In the genomic region with DNA sequence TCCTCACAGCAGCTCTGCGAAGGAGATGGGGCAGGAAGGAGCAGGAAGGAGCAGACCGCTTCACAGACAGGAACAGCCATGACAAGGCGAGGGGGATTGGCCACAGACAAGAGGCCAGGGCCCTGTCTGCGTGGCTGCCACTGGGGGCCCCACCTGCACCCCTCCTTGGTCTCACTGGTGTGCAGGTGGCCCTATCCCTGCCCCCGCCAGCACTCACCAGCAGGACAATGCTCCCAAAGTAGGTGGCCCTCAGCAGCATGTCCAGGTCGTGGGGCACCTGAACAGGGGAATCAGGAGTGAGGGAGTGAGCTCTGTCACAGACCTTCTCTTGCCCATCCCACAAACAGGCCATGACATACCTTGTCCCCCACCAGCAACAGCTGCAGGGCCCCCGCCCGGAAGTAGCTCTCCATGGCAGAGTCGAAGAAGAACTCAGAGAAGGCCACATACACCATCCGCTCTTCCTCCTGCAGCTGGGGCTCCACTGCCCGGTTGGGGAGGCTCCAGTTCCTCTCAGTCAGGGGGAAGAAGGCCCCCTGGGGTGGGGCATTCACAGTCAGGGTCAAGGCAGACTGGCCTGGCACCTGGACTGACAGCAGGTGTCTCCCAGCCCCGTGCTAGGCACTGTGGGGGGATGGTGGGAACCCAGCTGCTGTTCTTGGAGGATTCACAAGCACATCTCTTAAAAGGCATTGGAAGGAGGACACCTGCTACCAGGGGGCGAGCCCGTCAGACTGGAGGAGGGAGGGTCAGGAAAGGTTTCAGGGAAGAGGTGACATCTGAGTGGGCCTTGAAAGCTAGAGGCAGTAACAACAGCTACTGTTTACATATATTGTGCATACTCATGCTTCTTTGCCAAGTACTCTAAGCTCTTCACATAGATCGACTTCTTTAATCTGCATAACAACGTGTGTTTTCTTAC, we compare ENCODE assay signal across 21 cellular contexts. TPM values are rescaled to one million over a fixed set of nuclear protein-coding genes. Genes with fewer than 3 reads are reported as not detected.
DNase-seq lines count a peak whose midpoint lies in the region; ATAC-seq, FAIRE-seq and TF ChIP-seq lines count a peak whose summit lies in the region.
"Had no signal": no experiment of that assay in that cellular context is flagged by ENCODE, and none has a peak within 500 bp of the region (broad histone marks: within the 10 kb centered on the region; RNA-seq: fewer than 3 reads in every experiment).

No MANE protein-coding gene starts in this region.

- no peak overlapping the region for H3K23ac ChIP-seq in mesendoderm (ENCODE audit: low read length)

- H3K9me3 ChIP-seq in A549 = no peaks in the 10 kb centered on the region
- no peaks in the 10 kb centered on the region for H3K9me3 ChIP-seq in OCI-LY1 (ENCODE audit: low read length)
- H3K9me3 ChIP-seq in prostate gland = no peaks in the 10 kb centered on the region

- no peaks in the 10 kb centered on the region for H3F3A ChIP-seq in OCI-LY1 (ENCODE audit: insufficient read depth, low read length)

- no peak overlapping the region for H4K5ac ChIP-seq in mesendoderm (ENCODE audit: low read length)

- no peaks in the 10 kb centered on the region for H3K9me2 ChIP-seq in OCI-LY1 (ENCODE audit: low read depth, low read length)

- peaks cover 39% of the 10 kb centered on the region for H3K36me3 ChIP-seq in H7 (replicated peaks; ENCODE audit: control insufficient read depth, insufficient read depth, low read length)
- H3K36me3 ChIP-seq in OCI-LY1 (ENCODE audit: insufficient read depth, low read length) = no peaks in the 10 kb centered on the region
- H3K36me3 ChIP-seq in prostate gland = no peaks in the 10 kb centered on the region
- peaks cover 24% of the 10 kb centered on the region for H3K36me3 ChIP-seq in mesendoderm (ENCODE audit: control insufficient read depth, insufficient read depth, low read length)

- H3K79me2 ChIP-seq in OCI-LY1 (ENCODE audit: insufficient read depth, low read length) = no peaks in the 10 kb centered on the region
- peaks cover 3% of the 10 kb centered on the region for H3K79me2 ChIP-seq in mesendoderm (ENCODE audit: control insufficient read depth, insufficient read depth, low read length)

- H3K79me1 ChIP-seq in mesendoderm (ENCODE audit: low read length) = peaks cover 4% of the 10 kb centered on the region

- POLR2A ChIA-PET in A549 (lab: Yijun Ruan, JAX) = interaction anchor here (0.7 to 1.8 kb wide), 6 partner anchors 11 to 30 kb away, joined by 3 to 6 read pairs (median 4); partner anchors contain the start of gene CTSA

- TF ChIP-seq EP300 in A549 (IDR thresholded peaks at IDR 0.05) = no peak

- no peak overlapping the region for H3K9ac ChIP-seq in OCI-LY1 (ENCODE audit: low read length)
- H3K9ac ChIP-seq in mesendoderm (ENCODE audit: low read length) = no peak overlapping the region

- H3K27ac ChIP-seq in A549 (peak overlapping the region in 1 of 2 experiments; percentile 31; a peak in 1 of 6 replicates), OCI-LY1 (ENCODE audit: low read depth, low read length, poor library complexity, severe bottlenecking) (peak overlapping the region; percentile 8), epithelial cell of prostate (peak overlapping the region; percentile 49), prostate gland (no peak overlapping the region), mesendoderm (ENCODE audit: low read depth, low read length) (no peak overlapping the region)

- H3K18ac ChIP-seq in mesendoderm (ENCODE audit: low read length) = no peak overlapping the region

- CTCF ChIA-PET in A549 (lab: Yijun Ruan, JAX) = interaction anchor here (0.6 to 2.4 kb wide), 11 partner anchors 12 to 134 kb away, joined by 3 to 9 read pairs (median 4); partner anchors contain the start of gene CTSA

- H2BK15ac ChIP-seq in mesendoderm (replicated peaks; ENCODE audit: low read depth) = no peak overlapping the region

- no peak for DNase-seq in A549 (ENCODE audit: low read depth in 1 of 2, low spot score in 1 of 2)
- DNase-seq in H7 = peak; percentile 43
- no peak for DNase-seq in epithelial cell of prostate (ENCODE audit: low read depth, low spot score)
- no peak for DNase-seq in prostate gland (ENCODE audit: low spot score)
- DNase-seq in mesendoderm = no peak
- DNase-seq: CD4-positive, CD25-positive, alpha-beta regulatory T cell; DMS79; KG1; MM.1S; NCI-H1105 treated with DMSO at 0.1 percent for 48 hours; NCI-H1930; NCI-H2171; NCI-H510A; NCI-H82; RPMI8226 had no signal

- H3K4me1 ChIP-seq in A549 = peaks cover 15% of the 10 kb centered on the region
- peaks cover 9% of the 10 kb centered on the region for H3K4me1 ChIP-seq in OCI-LY1 (ENCODE audit: insufficient read depth, low read length, severe bottlenecking)
- H3K4me1 ChIP-seq in prostate gland (replicated peaks) = no peaks in the 10 kb centered on the region
- H3K4me1 ChIP-seq in mesendoderm (ENCODE audit: control insufficient read depth, low read depth, low read length) = no peaks in the 10 kb centered on the region

- no peak for TF ChIP-seq RAD21 in A549 (conservative IDR thresholded peaks at IDR 0.05 in 1 of 2, IDR thresholded peaks at IDR 0.05 in 1 of 2)

- TF ChIP-seq POLR2A in A549 (IDR thresholded peaks at IDR 0.05; ENCODE audit: low read length) = no peak
- no peak for TF ChIP-seq POLR2A in prostate gland (IDR thresholded peaks at IDR 0.05)

- no peak overlapping the region for H2AFZ ChIP-seq in OCI-LY1 (ENCODE audit: low read length)

- H3K4me3 ChIP-seq in A549 (no peak overlapping the region), H7 (ENCODE audit: insufficient read depth, low read depth, low read length) (no peak overlapping the region), OCI-LY1 (ENCODE audit: low read depth, low read length, poor library complexity, severe bottlenecking) (no peak overlapping the region), prostate gland (no peak overlapping the region), mesendoderm (ENCODE audit: low read length) (no peak overlapping the region)

- H3K27me3 ChIP-seq in H7 (ENCODE audit: control insufficient read depth, insufficient read depth, low read length) = no peaks in the 10 kb centered on the region
- H3K27me3 ChIP-seq in OCI-LY1 (ENCODE audit: insufficient read depth, low read length) = no peaks in the 10 kb centered on the region
- no peaks in the 10 kb centered on the region for H3K27me3 ChIP-seq in prostate gland (replicated peaks; ENCODE audit: insufficient read depth)
- no peaks in the 10 kb centered on the region for H3K27me3 ChIP-seq in mesendoderm (ENCODE audit: insufficient read depth, low read length, poor library complexity)

- ATAC-seq in A549 = peak; percentile 10 to 22; a peak in 3 of 6 replicates
- ATAC-seq in GM19023 (IDR thresholded peaks at IDR 0.05; ENCODE audit: unreplicated experiment) = no peak
- no peak for ATAC-seq in HG02642 (IDR thresholded peaks at IDR 0.05; ENCODE audit: poor library complexity, unreplicated experiment)

- no peak overlapping the region for H3K4ac ChIP-seq in mesendoderm (ENCODE audit: low read depth, low read length)

- no peak overlapping the region for H4K8ac ChIP-seq in mesendoderm (ENCODE audit: low read depth, low read length)

- no peak overlapping the region for H3K56ac ChIP-seq in mesendoderm (ENCODE audit: low read length)

- H3K4me2 ChIP-seq in A549 = peak overlapping the region; percentile 32; the same call in 2 of the 3 replicates
- no peak overlapping the region for H3K4me2 ChIP-seq in OCI-LY1 (ENCODE audit: low read length)
- H3K4me2 ChIP-seq in mesendoderm (ENCODE audit: low read length) = no peak overlapping the region

- no peak overlapping the region for H2BK5ac ChIP-seq in mesendoderm (ENCODE audit: low read length)

- H4K20me1 ChIP-seq in OCI-LY1 (ENCODE audit: insufficient read depth, low read length) = no peaks in the 10 kb centered on the region

- no peak for FAIRE-seq in A549 (lab: Jason Lieb, UNC)
- FAIRE-seq: G401.6, GM12892, HTR-8/SVneo had no signal

- H2BK120ac ChIP-seq in mesendoderm (ENCODE audit: low read depth, low read length) = no peak overlapping the region

- no peak for TF ChIP-seq CTCF in A549 (IDR thresholded peaks at IDR 0.05)
- no peak for TF ChIP-seq CTCF in OCI-LY1 (IDR thresholded peaks at IDR 0.05; ENCODE audit: low read length)
- TF ChIP-seq CTCF in prostate gland (IDR thresholded peaks at IDR 0.05) = no peak

- WGBS in A549 (ENCODE audit: missing lambda C conversion rate) = 71% methylated on average over 14 of the region's 16 CpGs
- 85% methylated on average over 15 of the region's 16 CpGs for WGBS in prostate gland
- WGBS in mesendoderm (ENCODE audit: extremely low coverage, insufficient coverage, low lambda C conversion rate) = no CpG with 5 or more reads among the region's 16 CpGs

- no peak overlapping the region for H2AK5ac ChIP-seq in mesendoderm (ENCODE audit: low read length)

- intact Hi-C loops in prostate gland (cut with DNase I) = no loop called here

RNA-seq across cellular contexts. Expression of gene PLTP, which starts 7.1 kb away (rescaled TPM):
- polyA plus RNA-seq in A549 (2011; rRNA removed) (2.7 and 4.5 TPM in 2 replicates), A549 (2017; fragmentation: RNase III; extraction: RNeasy Plus Mini Kit Qiagen cat#74134 plus additional on column Dnase treatment) (0.97 to 1.6 TPM (median 1.5 TPM) in 3 replicates)
- polyA plus RNA-seq in A549 (2012; cell fraction: cytosol; rRNA removed) = 2.9 and 3.6 TPM in 2 replicates
- 2.3 and 3.2 TPM in 2 replicates for polyA plus RNA-seq in A549 (2012; cell fraction: nucleus; rRNA removed)
- 3.8 and 4.1 TPM in 2 replicates for polyA minus RNA-seq in A549 (2011; rRNA and poly(A)+ RNA removed)
- total RNA-seq in H7 (2014; rRNA removed; shearing (Covaris generic)) = 87.3 and 104 TPM in 2 replicates
- 100 to 1,000 TPM in 1 of 2 donors, 10 to 100 TPM in 1; 29.4 to 101 TPM for total RNA-seq in prostate gland
- 65.4 TPM for polyA plus RNA-seq in mesendoderm (2013, experiment 1 of 2)
- 67.5 TPM for polyA plus RNA-seq in mesendoderm (2013, experiment 2 of 2)

RNA-seq across cellular contexts. Expression of gene CTSA, which starts 13.7 kb away (rescaled TPM):
- polyA plus RNA-seq in A549 (2011; rRNA removed) (53.1 and 61.2 TPM in 2 replicates), A549 (2017; fragmentation: RNase III; extraction: RNeasy Plus Mini Kit Qiagen cat#74134 plus additional on column Dnase treatment) (76.4 to 95.6 TPM (median 93.2 TPM) in 3 replicates)
- 81.6 and 94.7 TPM in 2 replicates for polyA plus RNA-seq in A549 (2012; cell fraction: cytosol; rRNA removed)
- polyA plus RNA-seq in A549 (2012; cell fraction: nucleus; rRNA removed) = 206 and 258 TPM in 2 replicates
- 109 and 139 TPM in 2 replicates for polyA minus RNA-seq in A549 (2011; rRNA and poly(A)+ RNA removed)
- 38.7 and 41.8 TPM in 2 replicates for total RNA-seq in H7 (2014; rRNA removed; shearing (Covaris generic))
- 100 to 1,000 TPM in 1 of 2 donors, 10 to 100 TPM in 1; 37.9 to 215 TPM for total RNA-seq in prostate gland
- 28.1 TPM for polyA plus RNA-seq in mesendoderm (2013, experiment 1 of 2)
- polyA plus RNA-seq in mesendoderm (2013, experiment 2 of 2) = 27.7 TPM

RNA-seq across cellular contexts. Expression of gene NEURL2, which starts 13.8 kb away (rescaled TPM):
- polyA plus RNA-seq in A549 (2011; rRNA removed) (0.56 and 0.57 TPM in 2 replicates), A549 (2017; fragmentation: RNase III; extraction: RNeasy Plus Mini Kit Qiagen cat#74134 plus additional on column Dnase treatment) (1.4 to 1.6 TPM (median 1.4 TPM) in 3 replicates)
- polyA plus RNA-seq in A549 (2012; cell fraction: cytosol; rRNA removed) = 0.89 and 1.4 TPM in 2 replicates
- polyA plus RNA-seq in A549 (2012; cell fraction: nucleus; rRNA removed) = 3.3 and 4.4 TPM in 2 replicates
- polyA minus RNA-seq in A549 (2011; rRNA and poly(A)+ RNA removed) = 0.58 and 2.5 TPM in 2 replicates
- 8.1 and 10.2 TPM in 2 replicates for total RNA-seq in H7 (2014; rRNA removed; shearing (Covaris generic))
- 10 to 100 TPM in 1 of 2 donors, 1 to 10 TPM in 1; 9.8 to 11.3 TPM for total RNA-seq in prostate gland
- 2.3 TPM for polyA plus RNA-seq in mesendoderm (2013, experiment 1 of 2)
- 2.2 TPM for polyA plus RNA-seq in mesendoderm (2013, experiment 2 of 2)

RNA-seq across cellular contexts. Expression of gene SPATA25, which starts 17.4 kb away (rescaled TPM):
- 0.31 and 0.54 TPM in 2 replicates for polyA plus RNA-seq in A549 (2011; rRNA removed)
- polyA plus RNA-seq in A549 (2012; cell fraction: cytosol; rRNA removed) = 0.52 and 0.89 TPM in 2 replicates
- polyA plus RNA-seq in A549 (2012; cell fraction: nucleus; rRNA removed) = 2.4 and 2.5 TPM in 2 replicates
- 0.59 to 1.3 TPM (median 0.77 TPM) in 3 replicates for polyA plus RNA-seq in A549 (2017; fragmentation: RNase III; extraction: RNeasy Plus Mini Kit Qiagen cat#74134 plus additional on column Dnase treatment)
- 0.73 TPM in 1 of 2 replicates, not detected in the other for polyA minus RNA-seq in A549 (2011; rRNA and poly(A)+ RNA removed)
- 0.41 and 5.1 TPM in 2 replicates for total RNA-seq in H7 (2014; rRNA removed; shearing (Covaris generic))
- total RNA-seq in prostate gland = 1 to 10 TPM; 2.0 to 7.4 TPM
- 0.48 TPM for polyA plus RNA-seq in mesendoderm (2013, experiment 1 of 2)
- polyA plus RNA-seq in mesendoderm (2013, experiment 2 of 2) = 0.27 TPM
- polyA plus RNA-seq: CD4-positive, CD25-positive, alpha-beta regulatory T cell had no signal

RNA-seq across cellular contexts. Expression of gene ZSWIM1, which starts 23.8 kb away (rescaled TPM):
- polyA plus RNA-seq in A549 (2011; rRNA removed) = 4.7 and 7.6 TPM in 2 replicates
- 1.9 and 3.3 TPM in 2 replicates for polyA plus RNA-seq in A549 (2012; cell fraction: cytosol; rRNA removed)
- polyA plus RNA-seq in A549 (2012; cell fraction: nucleus; rRNA removed) = 4.3 and 4.9 TPM in 2 replicates
- polyA plus RNA-seq in A549 (2017; fragmentation: RNase III; extraction: RNeasy Plus Mini Kit Qiagen cat#74134 plus additional on column Dnase treatment) = 5.8 to 6.6 TPM (median 6.1 TPM) in 3 replicates
- 27.1 and 28.1 TPM in 2 replicates for polyA minus RNA-seq in A549 (2011; rRNA and poly(A)+ RNA removed)
- total RNA-seq in H7 (2014; rRNA removed; shearing (Covaris generic)) = 13.3 and 17.8 TPM in 2 replicates
- 10 to 100 TPM; 13.8 to 17.8 TPM for total RNA-seq in prostate gland
- 9.1 TPM for polyA plus RNA-seq in mesendoderm (2013, experiment 1 of 2)
- polyA plus RNA-seq in mesendoderm (2013, experiment 2 of 2) = 9.5 TPM

Comparison
In these comparisons a context has a peak if more than half of its experiments do, and no peak if none do; other contexts are left out.
1. ATAC-seq: peak in A549 (2 of 2); none in GM19023 (single experiment) and HG02642 (single experiment).
2. H3K27ac ChIP-seq: peak in OCI-LY1 (single experiment) and epithelial cell of prostate (single experiment); none in prostate gland (0 of 2) and mesendoderm (single experiment).